ENCODE assay signal across 10 cellular contexts in the genomic region with DNA sequence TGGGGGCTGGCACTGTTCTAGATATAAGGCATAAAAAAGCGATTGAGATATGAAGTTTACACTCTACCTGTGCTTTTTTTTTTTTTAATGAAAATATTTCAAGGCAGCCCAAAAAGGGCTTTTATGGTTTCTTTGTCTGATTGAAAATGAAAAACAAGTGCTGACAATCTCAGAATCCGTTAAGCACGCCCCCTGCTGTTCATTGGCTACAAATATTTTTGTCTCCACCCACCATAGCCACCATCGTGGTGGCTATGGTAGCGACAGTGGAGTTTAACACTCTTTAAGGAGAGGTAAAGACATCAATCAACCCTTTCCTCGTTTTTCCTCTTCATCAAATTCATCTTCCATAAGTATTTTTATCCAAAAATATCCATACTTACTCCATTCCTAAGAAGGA.
DNase-seq lines count a peak whose midpoint lies in the region; ATAC-seq and TF ChIP-seq lines count a peak whose summit lies in the region.
"Had no signal": no experiment of that assay in that cellular context is flagged by ENCODE, and none has a peak within 500 bp of the region (broad histone marks: within the 10 kb centered on the region; RNA-seq: fewer than 3 reads in every experiment).

No MANE protein-coding gene starts in this region.

- no peak overlapping the region for H3K4me3 Mint-ChIP-seq in Caco-2 (ENCODE audit: unreplicated experiment)
- H3K4me3 Mint-ChIP-seq in activated T-helper 2 cell treated with anti-CD3 and anti-CD28 coated beads, Interferon-gamma antibody, Interleukin-2, Interleukin-4, amounts not matched to agents 10 μg/mL and 5 μg/mL and 100 μg/mL, durations not matched to agents 14 hours and 24 hours and 36 hours (ENCODE audit: low read depth) = no peak overlapping the region
- H3K4me3 Mint-ChIP-seq: activated CD4-positive, alpha-beta T cell treated with anti-CD3 and anti-CD28 coated beads, Interleukin-2, amount 10 ng/mL, durations not matched to agents 7 days and 5 days had no signal

- no peak for ATAC-seq in foreskin keratinocyte

- peak in 1 of 2 experiments; percentile 29 for DNase-seq in Caco-2
- DNase-seq in GM23248 = peak; percentile 30
- DNase-seq in RPMI7951 (ENCODE audit: low read depth) = peak; percentile 41
- no peak for DNase-seq in foreskin keratinocyte
- DNase-seq in glomerular visceral epithelial cell (ENCODE audit: extremely low spot score) = no peak
- DNase-seq in activated CD4-positive, alpha-beta T cell treated with anti-CD3 and anti-CD28 coated beads, Interleukin-2, amount 50 U/mL, for 48 hours = no peak
- no peak for DNase-seq in activated T-helper 2 cell treated with anti-CD3 and anti-CD28 coated beads, Interferon-gamma antibody, Interleukin-2, Interleukin-4, amounts not matched to agents 10 μg/mL and 5 μg/mL and 100 μg/mL, durations not matched to agents 14 hours and 24 hours and 36 hours (ENCODE audit: low spot score)
- DNase-seq in MG63 = no peak
- DNase-seq: activated CD4-positive, alpha-beta T cell treated with anti-CD3 and anti-CD28 coated beads, Interleukin-2, amount 10 ng/mL, durations not matched to agents 7 days and 5 days; activated effector memory CD4-positive, alpha-beta T cell treated with Interleukin-2 at 50 U/mL for 16 hours had no signal

- peak; percentile 34 to 51 for TF ChIP-seq CTCF in Caco-2 (IDR thresholded peaks at IDR 0.05; ENCODE audit: insufficient read depth in 1 of 2, low read depth in 1 of 2, low read length in 1 of 2, severe bottlenecking in 1 of 2, unreplicated experiment in 1 of 2)
- TF ChIP-seq CTCF in foreskin keratinocyte (conservative IDR thresholded peaks at IDR 0.05) = peak; percentile 57

- no peaks in the 10 kb centered on the region for H3K27me3 Mint-ChIP-seq in Caco-2 (ENCODE audit: insufficient read depth, unreplicated experiment)
- H3K27me3 Mint-ChIP-seq in activated T-helper 2 cell treated with anti-CD3 and anti-CD28 coated beads, Interferon-gamma antibody, Interleukin-2, Interleukin-4, amounts not matched to agents 10 μg/mL and 5 μg/mL and 100 μg/mL, durations not matched to agents 14 hours and 24 hours and 36 hours (ENCODE audit: low read depth) = no peaks in the 10 kb centered on the region
- H3K27me3 Mint-ChIP-seq: activated CD4-positive, alpha-beta T cell treated with anti-CD3 and anti-CD28 coated beads, Interleukin-2, amount 10 ng/mL, durations not matched to agents 7 days and 5 days had no signal

- H3K27me3 ChIP-seq in Caco-2 (replicated peaks; ENCODE audit: control insufficient read depth, insufficient read depth, low read length) = no peaks in the 10 kb centered on the region
- no peaks in the 10 kb centered on the region for H3K27me3 ChIP-seq in GM23248 (replicated peaks; ENCODE audit: insufficient read depth)
- H3K27me3 ChIP-seq in foreskin keratinocyte = no peaks in the 10 kb centered on the region
- H3K27me3 ChIP-seq in MG63 = no peaks in the 10 kb centered on the region

- no peaks in the 10 kb centered on the region for H3K79me2 ChIP-seq in GM23248 (ENCODE audit: insufficient read depth)

- BruUV-seq in Caco-2 (replicated peaks; lab: Mats Ljungman, UMichigan) = no TSS peak

- peaks cover 7% of the 10 kb centered on the region for H3K4me1 Mint-ChIP-seq in Caco-2 (ENCODE audit: low read depth, unreplicated experiment)
- no peaks in the 10 kb centered on the region for H3K4me1 Mint-ChIP-seq in activated T-helper 2 cell treated with anti-CD3 and anti-CD28 coated beads, Interferon-gamma antibody, Interleukin-2, Interleukin-4, amounts not matched to agents 10 μg/mL and 5 μg/mL and 100 μg/mL, durations not matched to agents 14 hours and 24 hours and 36 hours (ENCODE audit: low read depth)
- H3K4me1 Mint-ChIP-seq: activated CD4-positive, alpha-beta T cell treated with anti-CD3 and anti-CD28 coated beads, Interleukin-2, amount 10 ng/mL, durations not matched to agents 7 days and 5 days had no signal

- H3F3A ChIP-seq in GM23248 (ENCODE audit: insufficient read depth) = peaks cover 45% of the 10 kb centered on the region

- CTCF ChIA-PET in Caco-2 (lab: Charles Lee) = no interaction called here

- H2AFZ ChIP-seq in GM23248 = no peak overlapping the region

- H3K27ac ChIP-seq in GM23248 (no peak overlapping the region), foreskin keratinocyte (no peak overlapping the region)

- 61 to 67% methylated on average over 6 of the region's 6 CpGs for WGBS in GM23248 (ENCODE audit: low coverage in 1 of 2, low lambda C conversion rate in 2 of 2, missing lambda C conversion rate in 2 of 2), 2 experiments

- intact Hi-C loops in Caco-2 (cut with micrococcal nuclease; ENCODE audit: unreplicated experiment) = loop anchor here (1.0 kb wide), 1 partner anchor 33 kb away; no protein-coding TSS in a partner anchor
- intact Hi-C loops in activated T-helper 2 cell treated with anti-CD3 and anti-CD28 coated beads, Interferon-gamma antibody, Interleukin-2, Interleukin-4, amounts not matched to agents 10 μg/mL and 5 μg/mL and 100 μg/mL, durations not matched to agents 14 hours and 24 hours and 36 hours (cut with micrococcal nuclease) = no loop called here

- H3K36me3 ChIP-seq in Caco-2 (ENCODE audit: control insufficient read depth, insufficient read depth, low read length) (no peaks in the 10 kb centered on the region), GM23248 (ENCODE audit: low read depth) (no peaks in the 10 kb centered on the region), MG63 (no peaks in the 10 kb centered on the region)

- H3K4me1 ChIP-seq in Caco-2 (0 out of 2 replicates have a peak, but pooled peaks cover 9% of the 10 kb centered on the region), GM23248 (ENCODE audit: insufficient read depth) (peaks cover 24% of the 10 kb centered on the region), foreskin keratinocyte (peaks cover 11% of the 10 kb centered on the region)

- H3K4me3 ChIP-seq in Caco-2 (ENCODE audit: low read depth, low read length) (no peak overlapping the region), GM23248 (no peak overlapping the region), MG63 (no peak overlapping the region)

- POLR2A ChIA-PET in Caco-2 (lab: Charles Lee) = no interaction called here

- H3K36me3 Mint-ChIP-seq in Caco-2 (ENCODE audit: insufficient read depth, unreplicated experiment) = no peaks in the 10 kb centered on the region
- no peaks in the 10 kb centered on the region for H3K36me3 Mint-ChIP-seq in activated T-helper 2 cell treated with anti-CD3 and anti-CD28 coated beads, Interferon-gamma antibody, Interleukin-2, Interleukin-4, amounts not matched to agents 10 μg/mL and 5 μg/mL and 100 μg/mL, durations not matched to agents 14 hours and 24 hours and 36 hours (ENCODE audit: low read depth)

- H3K9me3 ChIP-seq in Caco-2 = no peaks in the 10 kb centered on the region
- H3K9me3 ChIP-seq in GM23248 (ENCODE audit: low read depth) = no peaks in the 10 kb centered on the region
- H3K9me3 ChIP-seq in MG63 = no peaks in the 10 kb centered on the region

- H3K9me3 Mint-ChIP-seq in Caco-2 (ENCODE audit: unreplicated experiment) = peaks cover 24% of the 10 kb centered on the region
- no peaks in the 10 kb centered on the region for H3K9me3 Mint-ChIP-seq in activated T-helper 2 cell treated with anti-CD3 and anti-CD28 coated beads, Interferon-gamma antibody, Interleukin-2, Interleukin-4, amounts not matched to agents 10 μg/mL and 5 μg/mL and 100 μg/mL, durations not matched to agents 14 hours and 24 hours and 36 hours
- H3K9me3 Mint-ChIP-seq: activated CD4-positive, alpha-beta T cell treated with anti-CD3 and anti-CD28 coated beads, Interleukin-2, amount 10 ng/mL, durations not matched to agents 7 days and 5 days had no signal

- no peaks in the 10 kb centered on the region for H4K20me1 ChIP-seq in GM23248 (ENCODE audit: insufficient read depth)

- H3K9ac ChIP-seq in GM23248 = no peak overlapping the region

- H3K9me2 ChIP-seq in GM23248 (ENCODE audit: insufficient read depth) = no peaks in the 10 kb centered on the region

- no peak overlapping the region for H3K4me2 ChIP-seq in GM23248 (ENCODE audit: unreplicated experiment)

- no peak overlapping the region for H3K27ac Mint-ChIP-seq in Caco-2 (ENCODE audit: unreplicated experiment)
- no peak overlapping the region for H3K27ac Mint-ChIP-seq in activated T-helper 2 cell treated with anti-CD3 and anti-CD28 coated beads, Interferon-gamma antibody, Interleukin-2, Interleukin-4, amounts not matched to agents 10 μg/mL and 5 μg/mL and 100 μg/mL, durations not matched to agents 14 hours and 24 hours and 36 hours
- H3K27ac Mint-ChIP-seq: activated CD4-positive, alpha-beta T cell treated with anti-CD3 and anti-CD28 coated beads, Interleukin-2, amount 10 ng/mL, durations not matched to agents 7 days and 5 days had no signal

- in situ Hi-C loops in GM23248 (cut with MboI) = no loop called here

Comparison
In these comparisons a context has a peak if more than half of its experiments do, and no peak if none do; other contexts are left out.
1. DNase-seq: peak in GM23248 (single experiment) and RPMI7951 (single experiment); none in foreskin keratinocyte (0 of 2), glomerular visceral epithelial cell (single experiment), activated CD4-positive, alpha-beta T cell treated with anti-CD3 and anti-CD28 coated beads, Interleukin-2, amount 50 U/mL, for 48 hours (0 of 2), activated T-helper 2 cell treated with anti-CD3 and anti-CD28 coated beads, Interferon-gamma antibody, Interleukin-2, Interleukin-4, amounts not matched to agents 10 μg/mL and 5 μg/mL and 100 μg/mL, durations not matched to agents 14 hours and 24 hours and 36 hours (single experiment) and MG63 (single experiment).